In the genomic region with DNA sequence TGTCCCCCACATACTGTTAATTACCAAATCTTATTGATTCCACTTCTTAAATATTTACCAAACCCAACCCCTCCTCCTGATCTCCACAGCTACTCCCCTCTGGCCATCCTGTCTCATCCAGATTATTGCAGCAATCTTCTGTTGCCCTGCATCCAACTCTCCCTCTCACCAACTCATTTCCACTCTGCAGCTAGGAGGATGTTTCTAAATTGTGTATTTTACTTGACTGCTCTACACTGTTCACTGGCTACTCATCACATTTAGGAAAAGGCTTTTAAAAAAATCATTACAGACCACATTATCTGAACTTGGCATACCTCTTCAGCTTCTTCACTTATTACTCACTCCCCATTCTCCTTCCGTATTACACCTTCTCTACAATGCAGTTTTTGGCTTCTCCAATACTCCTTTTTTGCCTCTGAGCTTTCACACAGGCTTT, we compare ENCODE assay signal across 24 cellular contexts.
DNase-seq lines count a peak whose midpoint lies in the region; ATAC-seq and TF ChIP-seq lines count a peak whose summit lies in the region.
"Had no signal": no experiment of that assay in that cellular context is flagged by ENCODE, and none has a peak within 500 bp of the region (broad histone marks: within the 10 kb centered on the region; RNA-seq: fewer than 3 reads in every experiment).

No MANE protein-coding gene starts in this region.

- H3K9me3 ChIP-seq in breast epithelium, result no peaks in the 10 kb centered on the region
- no peaks in the 10 kb centered on the region for H3K9me3 ChIP-seq in adipocyte (ENCODE audit: control insufficient read depth, low read length)
- H3K9me3 ChIP-seq: esophagus muscularis mucosa, lower lobe of right lung, stomach had no signal

- H3K4me3 ChIP-seq in breast epithelium (no peak overlapping the region), adipocyte (ENCODE audit: low read length) (no peak overlapping the region), fibroblast of villous mesenchyme (ENCODE audit: low read depth, low read length) (no peak overlapping the region)
- H3K4me3 ChIP-seq: esophagus muscularis mucosa, GM12878, lower lobe of right lung, stomach had no signal

- H3K4me1 ChIP-seq in breast epithelium (no peaks in the 10 kb centered on the region), adipocyte (ENCODE audit: control insufficient read depth, insufficient read depth, low read length) (peaks cover 11% of the 10 kb centered on the region)

- no peak overlapping the region for H3K9ac ChIP-seq in adipocyte (ENCODE audit: low read length)

- no peaks in the 10 kb centered on the region for H3K27me3 Mint-ChIP-seq in MCF 10A (ENCODE audit: insufficient read depth, unreplicated experiment)
- H3K27me3 Mint-ChIP-seq: activated T-cell treated with anti-CD3 and anti-CD28 coated beads, Interleukin-2, amount 50 U/mL, for 24 hours; effector memory CD8-positive, alpha-beta T cell; type B pancreatic cell had no signal

- no peak overlapping the region for H3K27ac ChIP-seq in breast epithelium
- H3K27ac ChIP-seq: 22Rv1, esophagus muscularis mucosa, lower lobe of right lung, stomach had no signal

- H3K27me3 ChIP-seq in breast epithelium, result no peaks in the 10 kb centered on the region
- no peaks in the 10 kb centered on the region for H3K27me3 ChIP-seq in adipocyte (replicated peaks; ENCODE audit: control insufficient read depth, insufficient read depth, low read length)
- H3K27me3 ChIP-seq: esophagus muscularis mucosa, stomach had no signal

- H3K4me3 Mint-ChIP-seq in MCF 10A (ENCODE audit: unreplicated experiment), result no peak overlapping the region
- H3K4me3 Mint-ChIP-seq: activated T-cell treated with anti-CD3 and anti-CD28 coated beads, Interleukin-2, amount 50 U/mL, for 24 hours; effector memory CD8-positive, alpha-beta T cell; type B pancreatic cell had no signal

- no peak for TF ChIP-seq CTCF in MCF 10A (IDR thresholded peaks at IDR 0.05; ENCODE audit: unreplicated experiment)
- no peak for TF ChIP-seq CTCF in breast epithelium (IDR thresholded peaks at IDR 0.05)
- TF ChIP-seq CTCF in fibroblast of villous mesenchyme (IDR thresholded peaks at IDR 0.05; ENCODE audit: insufficient read depth, low read depth, low read length), result no peak

- TF ChIP-seq POLR2A in breast epithelium (IDR thresholded peaks at IDR 0.05), result no peak

- no peaks in the 10 kb centered on the region for H3K36me3 ChIP-seq in breast epithelium
- no peaks in the 10 kb centered on the region for H3K36me3 ChIP-seq in adipocyte (ENCODE audit: control insufficient read depth, insufficient read depth, low read length, severe bottlenecking)
- H3K36me3 ChIP-seq: esophagus muscularis mucosa, lower lobe of right lung, stomach had no signal

- H3K4me1 Mint-ChIP-seq in MCF 10A (ENCODE audit: insufficient read depth, unreplicated experiment), result no peaks in the 10 kb centered on the region

- ATAC-seq in activated naive CD4-positive, alpha-beta T cell treated with anti-CD3 and anti-CD28 coated beads, Interleukin-2, amount 50 U/mL, for 72 hours, result no peak
- ATAC-seq in HG02981 (IDR thresholded peaks at IDR 0.05; ENCODE audit: unreplicated experiment), result no peak
- ATAC-seq: effector memory CD8-positive, alpha-beta T cell; GM12878; lower lobe of right lung had no signal

- H3K9me3 Mint-ChIP-seq in MCF 10A (ENCODE audit: unreplicated experiment), result no peaks in the 10 kb centered on the region
- no peaks in the 10 kb centered on the region for H3K9me3 Mint-ChIP-seq in activated naive CD4-positive, alpha-beta T cell treated with anti-CD3 and anti-CD28 coated beads, Interleukin-2, amount 50 U/mL, for 72 hours
- H3K9me3 Mint-ChIP-seq: activated T-cell treated with anti-CD3 and anti-CD28 coated beads, Interleukin-2, amount 50 U/mL, for 24 hours; effector memory CD8-positive, alpha-beta T cell; type B pancreatic cell had no signal

- peak; percentile 6 for DNase-seq in MCF 10A (ENCODE audit: unreplicated experiment)
- DNase-seq in breast epithelium (ENCODE audit: low spot score in 2 of 2), result no peak
- DNase-seq in adipocyte (ENCODE audit: low read depth), result peak; percentile 24
- DNase-seq in fibroblast of villous mesenchyme (ENCODE audit: low read depth), result peak; percentile 22
- no peak for DNase-seq in activated naive CD4-positive, alpha-beta T cell treated with anti-CD3 and anti-CD28 coated beads, Interleukin-2, amount 50 U/mL, for 72 hours (ENCODE audit: low spot score in 2 of 2)
- DNase-seq in NCI-H1417 (lab: John Stamatoyannopoulos, UW), result no peak
- DNase-seq in mesenteric fat pad (ENCODE audit: low spot score), result no peak
- DNase-seq: activated CD4-positive, CD25-positive, alpha-beta regulatory T cell treated with anti-CD3 and anti-CD28 coated beads, Interleukin-2, amount 50 U/mL, for 72 hours; activated naive CD4-positive, alpha-beta T cell treated with Interleukin-2 at 50 U/mL for 16 hours; activated T-cell treated with anti-CD3 and anti-CD28 coated beads, Interleukin-2, amount 50 U/mL, for 24 hours; aorta; effector memory CD8-positive, alpha-beta T cell; GOT3; head of caudate nucleus; Karpas-422; lower lobe of right lung; NCI-H1105; NCI-H2081 treated with DMSO at 0.1 percent for 48 hours; stomach had no signal

- POLR2A ChIA-PET in MCF 10A (lab: Yijun Ruan, JAX), result interaction anchor here (0.7 kb wide), 1 partner anchor 202 kb away, joined by 3 read pairs; no protein-coding TSS in a partner anchor

- CTCF ChIA-PET in MCF 10A (lab: Yijun Ruan, JAX), result interaction anchor here (0.6 kb wide), 1 partner anchor 1688 kb away, joined by 3 read pairs; no protein-coding TSS in a partner anchor

- H3K36me3 Mint-ChIP-seq in MCF 10A (ENCODE audit: insufficient read depth, unreplicated experiment), result no peaks in the 10 kb centered on the region
- H3K36me3 Mint-ChIP-seq in activated naive CD4-positive, alpha-beta T cell treated with anti-CD3 and anti-CD28 coated beads, Interleukin-2, amount 50 U/mL, for 72 hours, result no peaks in the 10 kb centered on the region
- H3K36me3 Mint-ChIP-seq: type B pancreatic cell had no signal

- H3K27ac Mint-ChIP-seq in MCF 10A (ENCODE audit: low read depth, unreplicated experiment), result no peak overlapping the region
- H3K27ac Mint-ChIP-seq in activated naive CD4-positive, alpha-beta T cell treated with anti-CD3 and anti-CD28 coated beads, Interleukin-2, amount 50 U/mL, for 72 hours, result no peak overlapping the region
- H3K27ac Mint-ChIP-seq: activated T-cell treated with anti-CD3 and anti-CD28 coated beads, Interleukin-2, amount 50 U/mL, for 24 hours; effector memory CD8-positive, alpha-beta T cell; type B pancreatic cell had no signal

- no TSS peak for BruUV-seq in MCF 10A (replicated peaks; lab: Mats Ljungman, UMichigan)

- intact Hi-C loops in MCF 10A (cut with micrococcal nuclease), result no loop called here
- intact Hi-C loops in breast epithelium (cut with DNase I; ENCODE audit: low total_unique reads), result no loop called here

Comparison
In these comparisons a context has a peak if more than half of its experiments do, and no peak if none do; other contexts are left out.
1. DNase-seq: peak in MCF 10A (single experiment), adipocyte (single experiment) and fibroblast of villous mesenchyme (single experiment); none in breast epithelium (0 of 2), activated naive CD4-positive, alpha-beta T cell treated with anti-CD3 and anti-CD28 coated beads, Interleukin-2, amount 50 U/mL, for 72 hours (0 of 2), NCI-H1417 (0 of 3) and mesenteric fat pad (single experiment).